ENCODE assay signal across 1 cellular context in genomic region chr12:112551681-112552080, GRCh38.
TF ChIP-seq lines count a peak whose summit lies in the region.

No MANE protein-coding gene starts in this region.

TF ChIP-seq in GM23338, 12 proteins besides CTCF, POLR2A, EP300 and RAD21:
- TF ChIP-seq ZNF462 (CRISPR knock-in tag; IDR thresholded peaks at IDR 0.05): no peak
- no peak for TF ChIP-seq JUNB (IDR thresholded peaks at IDR 0.05; ENCODE audit: unreplicated experiment)
- TF ChIP-seq NANOG (IDR thresholded peaks at IDR 0.05; ENCODE audit: borderline replicate concordance): no peak
- TF ChIP-seq CREB1 (CRISPR knock-in tag; IDR thresholded peaks at IDR 0.05; ENCODE audit: low read depth): no peak
- TF ChIP-seq ETS1 (IDR thresholded peaks at IDR 0.05): no peak
- TF ChIP-seq POLR2AphosphoS5 (IDR thresholded peaks at IDR 0.05; ENCODE audit: low read depth): no peak
- TF ChIP-seq ZNF114 (CRISPR knock-in tag; IDR thresholded peaks at IDR 0.05): no peak
- TF ChIP-seq EZH2phosphoT487 (IDR thresholded peaks at IDR 0.05; ENCODE audit: unreplicated experiment): no peak
- TF ChIP-seq STAT1 (IDR thresholded peaks at IDR 0.05; ENCODE audit: unreplicated experiment): no peak
- no peak for TF ChIP-seq REST (IDR thresholded peaks at IDR 0.05; ENCODE audit: unreplicated experiment)
- no peak for TF ChIP-seq ZNF331 (CRISPR knock-in tag; IDR thresholded peaks at IDR 0.05; ENCODE audit: low read depth)
- no peak for TF ChIP-seq EZH2 (IDR thresholded peaks at IDR 0.05; ENCODE audit: low read depth, unreplicated experiment)
